1 cellular context compared by ENCODE assay signal in the genomic region with DNA sequence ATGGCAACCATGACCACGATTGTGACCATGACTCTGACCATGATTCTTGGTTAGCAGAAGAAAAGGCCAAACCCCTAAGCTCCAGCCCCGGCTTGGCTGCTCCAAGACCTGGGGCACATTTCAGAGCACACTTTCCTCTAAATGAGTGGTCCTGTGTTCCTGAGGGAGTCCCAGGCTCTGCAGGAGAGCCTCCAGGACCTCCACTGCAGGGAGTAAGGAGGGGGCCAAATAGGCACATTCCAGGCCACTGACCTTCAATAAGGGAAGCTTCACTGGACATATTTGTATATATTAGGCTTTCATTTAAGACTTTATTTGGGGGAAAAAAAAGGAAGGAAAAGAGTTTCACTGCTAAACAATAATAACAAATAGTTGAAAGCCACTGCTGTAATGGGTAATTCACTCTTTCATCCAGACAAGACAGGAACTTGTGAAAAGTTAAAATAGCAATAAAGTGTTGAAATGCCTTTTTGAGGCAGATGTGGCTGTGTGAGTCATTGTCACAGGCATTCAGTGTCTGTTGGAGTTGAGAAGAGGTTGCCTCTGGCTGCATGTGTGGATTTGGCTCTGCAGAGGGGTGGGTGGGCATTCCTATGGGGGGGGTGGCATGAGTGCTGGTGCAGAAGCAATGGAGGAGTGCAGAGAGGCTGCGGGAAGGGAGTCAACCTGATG.
TF ChIP-seq lines count a peak whose summit lies in the region.

No MANE protein-coding gene starts in this region.

TF ChIP-seq in HepG2, 621 proteins besides CTCF, POLR2A, EP300 and RAD21 (continued from another document):
- TF ChIP-seq, protein P1, sequence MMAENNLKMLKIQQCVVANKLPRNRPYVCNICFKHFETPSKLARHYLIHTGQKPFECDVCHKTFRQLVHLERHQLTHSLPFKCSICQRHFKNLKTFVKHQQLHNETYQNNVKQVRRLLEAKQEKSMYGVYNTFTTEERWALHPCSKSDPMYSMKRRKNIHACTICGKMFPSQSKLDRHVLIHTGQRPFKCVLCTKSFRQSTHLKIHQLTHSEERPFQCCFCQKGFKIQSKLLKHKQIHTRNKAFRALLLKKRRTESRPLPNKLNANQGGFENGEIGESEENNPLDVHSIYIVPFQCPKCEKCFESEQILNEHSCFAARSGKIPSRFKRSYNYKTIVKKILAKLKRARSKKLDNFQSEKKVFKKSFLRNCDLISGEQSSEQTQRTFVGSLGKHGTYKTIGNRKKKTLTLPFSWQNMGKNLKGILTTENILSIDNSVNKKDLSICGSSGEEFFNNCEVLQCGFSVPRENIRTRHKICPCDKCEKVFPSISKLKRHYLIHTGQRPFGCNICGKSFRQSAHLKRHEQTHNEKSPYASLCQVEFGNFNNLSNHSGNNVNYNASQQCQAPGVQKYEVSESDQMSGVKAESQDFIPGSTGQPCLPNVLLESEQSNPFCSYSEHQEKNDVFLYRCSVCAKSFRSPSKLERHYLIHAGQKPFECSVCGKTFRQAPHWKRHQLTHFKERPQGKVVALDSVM (CRISPR knock-in tag; IDR thresholded peaks at IDR 0.05) = no peak
- TF ChIP-seq POLR2G (IDR thresholded peaks at IDR 0.05; ENCODE audit: low read depth, low read length) = no peak
TF ChIP-seq in HepG2: peak in this region for 0.
